Comparison of ENCODE assay signal across 24 cellular contexts in genomic region chr11:13644997-13645667, GRCh38. TPM values are rescaled to one million over a fixed set of nuclear protein-coding genes. Genes with fewer than 3 reads are reported as not detected.
DNase-seq lines count a peak whose midpoint lies in the region; ATAC-seq and TF ChIP-seq lines count a peak whose summit lies in the region.
"Had no signal": no experiment of that assay in that cellular context is flagged by ENCODE, and none has a peak within 500 bp of the region (broad histone marks: within the 10 kb centered on the region; RNA-seq: fewer than 3 reads in every experiment).

No MANE protein-coding gene starts in this region.

- CTCF ChIA-PET in Calu3 (lab: Charles Lee) = no interaction called here

- H3K36me3 ChIP-seq in RWPE2 (ENCODE audit: low read depth) (no peaks in the 10 kb centered on the region), H7 (replicated peaks; ENCODE audit: control insufficient read depth, insufficient read depth, low read length) (no peaks in the 10 kb centered on the region)
- H3K36me3 ChIP-seq: BLaER1 treated with 17β-estradiol and CSF1 and Interleukin-3, amounts not matched to agents 10 nM and 100 nM; breast epithelium; neutrophil; tibial nerve had no signal

- no peaks in the 10 kb centered on the region for H3K27me3 Mint-ChIP-seq in Calu3 (ENCODE audit: unreplicated experiment)

- H3K9me3 Mint-ChIP-seq in Calu3 (ENCODE audit: low read depth, unreplicated experiment) = peaks cover 6% of the 10 kb centered on the region
- H3K9me3 Mint-ChIP-seq: activated CD4-positive, alpha-beta memory T cell treated with anti-CD3 and anti-CD28 coated beads for 36 hours had no signal

- ATAC-seq in RWPE2 (ENCODE audit: low read depth) (peak; percentile 92), foreskin keratinocyte (peak; percentile 80)
- ATAC-seq: HepG2; stimulated activated naive CD8-positive, alpha-beta T cell treated with anti-CD3 and anti-CD28 coated beads, Interleukin-15, amount 100 ng/mL, for 72 hours had no signal

- H3K4me1 ChIP-seq in RWPE2 (ENCODE audit: insufficient read depth, poor library complexity, severe bottlenecking) (peaks cover 9% of the 10 kb centered on the region), foreskin keratinocyte (peaks cover 13% of the 10 kb centered on the region)
- H3K4me1 ChIP-seq: BLaER1 treated with 17β-estradiol and CSF1 and Interleukin-3, amounts not matched to agents 10 nM and 100 nM; breast epithelium; tibial nerve had no signal

- H3K27ac ChIP-seq in RWPE2 (ENCODE audit: poor library complexity, severe bottlenecking) (peak overlapping the region; percentile 38), foreskin keratinocyte (no peak overlapping the region)
- H3K27ac ChIP-seq: BLaER1 treated with 17β-estradiol and CSF1 and Interleukin-3, amounts not matched to agents 10 nM and 100 nM; breast epithelium; neutrophil; tibial nerve had no signal

- H3K4me1 Mint-ChIP-seq in Calu3 (ENCODE audit: low read depth, unreplicated experiment) = peaks cover 21% of the 10 kb centered on the region
- H3K4me1 Mint-ChIP-seq: stimulated activated naive CD8-positive, alpha-beta T cell treated with anti-CD3 and anti-CD28 coated beads, Interleukin-15, amount 100 ng/mL, for 72 hours had no signal

- H3K27me3 ChIP-seq in RWPE2 (ENCODE audit: insufficient read depth, poor library complexity, severe bottlenecking) = no peaks in the 10 kb centered on the region
- H3K27me3 ChIP-seq in foreskin keratinocyte = no peaks in the 10 kb centered on the region
- no peaks in the 10 kb centered on the region for H3K27me3 ChIP-seq in H7 (ENCODE audit: control insufficient read depth, insufficient read depth, low read length)
- H3K27me3 ChIP-seq: BLaER1 treated with 17β-estradiol and CSF1 and Interleukin-3, amounts not matched to agents 10 nM and 100 nM; breast epithelium; neutrophil; tibial nerve had no signal

- BruUV-seq in Calu3 (replicated peaks; lab: Mats Ljungman, UMichigan) = no TSS peak

- no peak for TF ChIP-seq CTCF in Calu3 (IDR thresholded peaks at IDR 0.05; ENCODE audit: unreplicated experiment)
- no peak for TF ChIP-seq CTCF in RWPE2 (IDR thresholded peaks at IDR 0.05; ENCODE audit: poor library complexity, severe bottlenecking)
- no peak for TF ChIP-seq CTCF in foreskin keratinocyte (conservative IDR thresholded peaks at IDR 0.05)

- no peak for DNase-seq in Calu3
- no peak for DNase-seq in RWPE2 (ENCODE audit: low spot score)
- peak in 1 of 2 donors; percentile 72 for DNase-seq in foreskin keratinocyte
- peak; percentile 20 for DNase-seq in pulmonary artery endothelial cell (ENCODE audit: low read depth, low spot score)
- no peak for DNase-seq in H7
- no peak for DNase-seq in RKO (ENCODE audit: low spot score)
- DNase-seq in OCI-M1 (lab: John Stamatoyannopoulos, UW) = no peak
- DNase-seq in foreskin melanocyte = no peak
- DNase-seq: activated CD4-positive, alpha-beta memory T cell treated with anti-CD3 and anti-CD28 coated beads for 36 hours; activated CD4-positive, CD25-positive, alpha-beta regulatory T cell; activated effector memory CD4-positive, alpha-beta T cell treated with anti-CD3 and anti-CD28 coated beads, Interleukin-2, amount 50 U/mL, for 16 hours; foreskin fibroblast; hypothalamus; NCI-H1417; NCI-H524; retina; RPMI8226; SK-N-SH; stimulated activated naive CD8-positive, alpha-beta T cell treated with anti-CD3 and anti-CD28 coated beads, Interleukin-15, amount 100 ng/mL, for 72 hours had no signal

- peak overlapping the region; percentile 71 for H3K27ac Mint-ChIP-seq in Calu3 (ENCODE audit: unreplicated experiment)
- H3K27ac Mint-ChIP-seq: activated CD4-positive, alpha-beta memory T cell treated with anti-CD3 and anti-CD28 coated beads for 36 hours had no signal

- no peaks in the 10 kb centered on the region for H3K9me3 ChIP-seq in RWPE2 (ENCODE audit: severe bottlenecking)
- H3K9me3 ChIP-seq: breast epithelium, neutrophil, SK-N-SH, tibial nerve had no signal

- no peak overlapping the region for H3K4me3 Mint-ChIP-seq in Calu3 (ENCODE audit: low read depth, unreplicated experiment)
- H3K4me3 Mint-ChIP-seq: activated CD4-positive, alpha-beta memory T cell treated with anti-CD3 and anti-CD28 coated beads for 36 hours; stimulated activated naive CD8-positive, alpha-beta T cell treated with anti-CD3 and anti-CD28 coated beads, Interleukin-15, amount 100 ng/mL, for 72 hours had no signal

- no peak overlapping the region for H3K4me3 ChIP-seq in RWPE2 (ENCODE audit: severe bottlenecking)
- H3K4me3 ChIP-seq in H7 (ENCODE audit: insufficient read depth, low read depth, low read length) = no peak overlapping the region
- H3K4me3 ChIP-seq: BLaER1 treated with 17β-estradiol and CSF1 and Interleukin-3, amounts not matched to agents 10 nM and 100 nM; breast epithelium; tibial nerve had no signal

- no peaks in the 10 kb centered on the region for H3K36me3 Mint-ChIP-seq in Calu3 (ENCODE audit: insufficient read depth, unreplicated experiment)
- H3K36me3 Mint-ChIP-seq: activated CD4-positive, alpha-beta memory T cell treated with anti-CD3 and anti-CD28 coated beads for 36 hours had no signal

- intact Hi-C loops in Calu3 (cut with micrococcal nuclease; ENCODE audit: unreplicated experiment) = no loop called here

RNA-seq across cellular contexts. Expression of gene FAR1, which starts 23.3 kb away (rescaled TPM):
- total RNA-seq in Calu3 (2022) (98.9 and 99.6 TPM in 2 replicates), foreskin keratinocyte (71.3 and 73.8 TPM in 2 replicates), pulmonary artery endothelial cell (62.1 and 81.7 TPM in 2 replicates)
- 16.6 and 18.5 TPM in 2 replicates for polyA plus RNA-seq in foreskin keratinocyte
- total RNA-seq in H7 (2014; rRNA removed; shearing (Covaris generic)) = 30.4 and 50.6 TPM in 2 replicates
